In genomic region chr3:141399200-141399599, GRCh38 we compare ENCODE assay signal across 10 cellular contexts. TPM values are rescaled to one million over a fixed set of nuclear protein-coding genes. Genes with fewer than 3 reads are reported as not detected.
A peak's percentile ranks its signal among the peaks of the same experiment; 100 is the strongest.
DNase-seq lines count a peak whose midpoint lies in the region; ATAC-seq and TF ChIP-seq lines count a peak whose summit lies in the region.
"Had no signal": no experiment of that assay in that cellular context is flagged by ENCODE, and none has a peak within 500 bp of the region (broad histone marks: within the 10 kb centered on the region; RNA-seq: fewer than 3 reads in every experiment).

No MANE protein-coding gene starts in this region.

- H3K4me1 ChIP-seq in CD8-positive, alpha-beta memory T cell (ENCODE audit: insufficient read depth, low read length): peaks cover 38% of the 10 kb centered on the region

- H3K27ac ChIP-seq in CD8-positive, alpha-beta memory T cell (ENCODE audit: low read depth, low read length): no peak overlapping the region
- peak overlapping the region; percentile 11 to 97 for H3K27ac ChIP-seq in coronary artery

- POLR2A ChIA-PET in CD8-positive, alpha-beta memory T cell (lab: Charles Lee): no interaction called here

- peak overlapping the region in 6 of 7 donors; percentile 13 to 69 (median 38) for H3K4me3 Mint-ChIP-seq in CD8-positive, alpha-beta memory T cell
- peak overlapping the region; percentile 9 to 84 (median 48) for H3K4me3 Mint-ChIP-seq in IgD-negative memory B cell
- no peak overlapping the region for H3K4me3 Mint-ChIP-seq in nephron progenitor cell

- H3K4me1 Mint-ChIP-seq in CD8-positive, alpha-beta memory T cell: peaks cover 29 to 43% (median 39%) of the 10 kb centered on the region in 3 donors
- H3K4me1 Mint-ChIP-seq in IgD-negative memory B cell: peaks cover 33 to 39% (median 39%) of the 10 kb centered on the region in 3 donors
- peaks cover 44% of the 10 kb centered on the region for H3K4me1 Mint-ChIP-seq in nephron progenitor cell

- H3K36me3 Mint-ChIP-seq in CD8-positive, alpha-beta memory T cell: peaks cover 4 to 19% (median 17%) of the 10 kb centered on the region in 3 donors
- H3K36me3 Mint-ChIP-seq in IgD-negative memory B cell: peaks cover 12% of the 10 kb centered on the region
- H3K36me3 Mint-ChIP-seq in nephron progenitor cell (ENCODE audit: low read depth): peaks cover 50% of the 10 kb centered on the region

- TF ChIP-seq CTCF in coronary artery (IDR thresholded peaks at IDR 0.05) (no peak), nephron progenitor cell (IDR thresholded peaks at IDR 0.05) (no peak)

- ATAC-seq in GM19324 (IDR thresholded peaks at IDR 0.05; ENCODE audit: low FRiP score, unreplicated experiment) (no peak), HG02938 (IDR thresholded peaks at IDR 0.05; ENCODE audit: unreplicated experiment) (no peak)

- H3K9me3 ChIP-seq in CD8-positive, alpha-beta memory T cell (ENCODE audit: low read length): no peaks in the 10 kb centered on the region

- H3K27me3 ChIP-seq in CD8-positive, alpha-beta memory T cell (ENCODE audit: insufficient read depth, low read length, poor library complexity, severe bottlenecking): no peaks in the 10 kb centered on the region

- peaks cover 0 to 13% (median 5%) of the 10 kb centered on the region in 5 donors for H3K9me3 Mint-ChIP-seq in CD8-positive, alpha-beta memory T cell
- peaks cover 0 to 12% (median 7%) of the 10 kb centered on the region in 3 donors for H3K9me3 Mint-ChIP-seq in IgD-negative memory B cell
- peaks cover 37% of the 10 kb centered on the region for H3K9me3 Mint-ChIP-seq in nephron progenitor cell

- peaks cover 4% of the 10 kb centered on the region for H3K36me3 ChIP-seq in CD8-positive, alpha-beta memory T cell (ENCODE audit: insufficient read depth, low read length)

- H3K4me3 ChIP-seq in CD8-positive, alpha-beta memory T cell (ENCODE audit: low read length): no peak overlapping the region
- no peak overlapping the region for H3K4me3 ChIP-seq in coronary artery

- CTCF ChIA-PET in CD8-positive, alpha-beta memory T cell (lab: Charles Lee): no interaction called here

- H3K27ac Mint-ChIP-seq in CD8-positive, alpha-beta memory T cell: peak overlapping the region in 4 of 8 donors; percentile 65 to 83 (median 74)
- H3K27ac Mint-ChIP-seq in IgD-negative memory B cell: peak overlapping the region; percentile 77 to 89 (median 87)
- H3K27ac Mint-ChIP-seq in nephron progenitor cell: peak overlapping the region; percentile 43

- H3K27me3 Mint-ChIP-seq in CD8-positive, alpha-beta memory T cell: no peaks in the 10 kb centered on the region
- H3K27me3 Mint-ChIP-seq in IgD-negative memory B cell: no peaks in the 10 kb centered on the region
- H3K27me3 Mint-ChIP-seq in nephron progenitor cell (ENCODE audit: low read depth, poor library complexity): no peaks in the 10 kb centered on the region

- DNase-seq in CD8-positive, alpha-beta memory T cell: no peak
- DNase-seq in coronary artery (ENCODE audit: low spot score) (no peak), nephron progenitor cell (peak; percentile 20), NCI-H2227 treated with DMSO at 0.1 percent for 48 hours (lab: John Stamatoyannopoulos, UW) (no peak), NCI-H128 (lab: John Stamatoyannopoulos, UW; ENCODE audit: unreplicated experiment) (no peak)
- DNase-seq: amygdala, small intestine had no signal

RNA-seq across cellular contexts. Expression of gene ZBTB38, which starts 30.9 kb away (rescaled TPM):
- total RNA-seq in CD8-positive, alpha-beta memory T cell: 10 to 100 TPM; 78.6 to 87.1 TPM
- polyA plus RNA-seq in CD8-positive, alpha-beta memory T cell: 115 TPM
- polyA plus RNA-seq in IgD-negative memory B cell: 113 TPM
